In the genomic region with DNA sequence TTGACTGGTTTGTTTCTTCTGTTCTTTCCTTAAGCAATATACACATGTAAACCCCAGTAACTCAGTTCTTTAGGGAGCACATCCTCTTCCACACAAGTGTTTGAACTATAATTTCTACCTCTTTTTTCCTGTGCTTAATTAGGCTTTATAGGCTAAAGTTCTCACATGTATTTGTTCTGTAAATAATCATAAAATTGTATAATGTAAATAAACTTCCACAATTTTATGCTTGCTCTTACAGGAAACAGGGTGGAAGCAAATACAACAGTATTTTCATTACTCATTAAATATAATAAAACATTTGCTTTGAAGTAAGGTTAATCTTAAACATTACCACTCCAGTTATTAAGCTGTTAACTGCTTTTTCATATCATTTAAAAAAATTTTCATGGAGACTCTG, we compare ENCODE assay signal across 27 cellular contexts. TPM values are rescaled to one million over a fixed set of nuclear protein-coding genes. Genes with fewer than 3 reads are reported as not detected.
"Had no signal": no experiment of that assay in that cellular context is flagged by ENCODE, and none has a peak within 500 bp of the region (broad histone marks: within the 10 kb centered on the region; RNA-seq: fewer than 3 reads in every experiment).

No MANE protein-coding gene starts in this region.

- H3K9me3 Mint-ChIP-seq: IgD-negative memory B cell had no signal

- H3K4me1 ChIP-seq: SJSA1 had no signal

- H3K4me3 ChIP-seq: K562, SJSA1, SK-N-MC had no signal

- H3K9me3 ChIP-seq: SJSA1 had no signal

- H3K27ac ChIP-seq: KMS-11, SJSA1, SK-N-MC had no signal

- FAIRE-seq: K562, RCC 7860 had no signal

- H3K4me3 Mint-ChIP-seq: IgD-negative memory B cell had no signal

- ATAC-seq: K562 had no signal

- H3K4me1 Mint-ChIP-seq: IgD-negative memory B cell had no signal

- H3K27me3 ChIP-seq: SJSA1 had no signal

- H3K36me3 ChIP-seq: SJSA1 had no signal

- H3K36me3 Mint-ChIP-seq: IgD-negative memory B cell had no signal

- H3K27ac Mint-ChIP-seq: IgD-negative memory B cell had no signal

- DNase-seq: Kasumi-1, MV-4-11, NCI-H1048, NCI-H1105, NCI-H1417, NCI-H1436 treated with DMSO at 0.1 percent for 48 hours, NCI-H1694, NCI-H187 treated with DMSO at 0.1 percent for 48 hours, NCI-H2081 treated with DMSO at 0.1 percent for 48 hours, NCI-H2171, NCI-H226, NCI-H446, NCI-H510A, NCI-H524 treated with DMSO at 0.1 percent for 48 hours, NCI-H69, NCI-H774, Right ventricle myocardium superior, RPMI8226, SIG-M5 had no signal

RNA-seq across cellular contexts. Expression of gene GPRC6A, which starts 26.9 kb away (rescaled TPM):
- total RNA-seq: HT1080, K562, MCF 10A, Right ventricle myocardium superior, SJSA1 had no signal
- polyA plus RNA-seq: IgD-negative memory B cell had no signal

RNA-seq across cellular contexts. Expression of gene FAM162B, which starts 36.5 kb away (rescaled TPM):
- total RNA-seq: HT1080, K562, MCF 10A, SJSA1 had no signal
- polyA plus RNA-seq: IgD-negative memory B cell, K562 had no signal
